In genomic region chr2:43407826-43408783, GRCh38 we compare ENCODE assay signal across 8 cellular contexts.
DNase-seq lines count a peak whose midpoint lies in the region; ATAC-seq and TF ChIP-seq lines count a peak whose summit lies in the region.

No MANE protein-coding gene starts in this region.

- DNase-seq in ELR (ENCODE audit: low read depth) (peak; percentile 47), GM20000 (ENCODE audit: low spot score) (peak; percentile 45), germinal center (ENCODE audit: low spot score) (peak; percentile 29), RKO (ENCODE audit: low spot score) (no peak), DMS53 treated with DMSO at 0.1 percent for 48 hours (lab: John Stamatoyannopoulos, UW; ENCODE audit: unreplicated experiment) (no peak), cerebellum (ENCODE audit: low spot score) (no peak)

- ATAC-seq in HG03469 (IDR thresholded peaks at IDR 0.05; ENCODE audit: unreplicated experiment) (peak; percentile 55), HG03025 (IDR thresholded peaks at IDR 0.05; ENCODE audit: low FRiP score, unreplicated experiment) (no peak)

- TF ChIP-seq CTCF in GM20000 (IDR thresholded peaks at IDR 0.05; ENCODE audit: extremely low read depth, missing control alignments) = no peak

Comparison
In these comparisons a context has a peak if more than half of its experiments do, and no peak if none do; other contexts are left out.
1. DNase-seq: peak in ELR (single experiment), GM20000 (single experiment) and germinal center (single experiment); none in RKO (single experiment), DMS53 treated with DMSO at 0.1 percent for 48 hours (single experiment) and cerebellum (single experiment).